Comparison of ENCODE assay signal across 13 cellular contexts in the genomic region with DNA sequence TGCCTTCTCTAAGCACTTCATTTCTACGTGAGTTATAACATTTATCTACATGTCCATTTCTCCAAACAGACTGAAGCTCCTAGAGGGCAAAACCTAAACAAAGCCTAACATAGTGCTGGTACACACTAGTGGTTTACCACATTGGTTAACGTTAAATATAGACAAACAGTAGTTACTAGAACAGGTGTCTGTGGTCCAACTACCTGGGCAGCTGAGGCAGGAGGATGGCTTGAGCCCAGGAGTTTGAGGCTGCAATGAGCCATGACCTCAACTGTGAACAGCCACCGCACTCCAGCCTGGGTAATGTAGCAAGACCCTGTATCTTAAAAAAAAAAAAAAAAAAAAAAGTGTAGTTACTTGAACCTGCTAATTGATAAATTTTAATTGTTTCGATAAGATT. TPM values are rescaled to one million over a fixed set of nuclear protein-coding genes. Genes with fewer than 3 reads are reported as not detected.
A peak's percentile ranks its signal among the peaks of the same experiment; 100 is the strongest.
DNase-seq lines count a peak whose midpoint lies in the region; ATAC-seq, FAIRE-seq and TF ChIP-seq lines count a peak whose summit lies in the region.
"Had no signal": no experiment of that assay in that cellular context is flagged by ENCODE, and none has a peak within 500 bp of the region (broad histone marks: within the 10 kb centered on the region; RNA-seq: fewer than 3 reads in every experiment).

No MANE protein-coding gene starts in this region.

- no peak overlapping the region for H3K4me2 ChIP-seq in DND-41 (ENCODE audit: insufficient read depth, low read length)

- H3K36me3 ChIP-seq in DND-41 (ENCODE audit: insufficient read depth, low read length), result no peaks in the 10 kb centered on the region
- no peaks in the 10 kb centered on the region for H3K36me3 ChIP-seq in SJSA1
- no peaks in the 10 kb centered on the region for H3K36me3 ChIP-seq in ovary
- H3K36me3 ChIP-seq: prostate gland had no signal

- H3K9me3 ChIP-seq in DND-41 (ENCODE audit: insufficient read depth, low read length, severe bottlenecking) (no peaks in the 10 kb centered on the region), SJSA1 (replicated peaks) (no peaks in the 10 kb centered on the region), ovary (no peaks in the 10 kb centered on the region)
- H3K9me3 ChIP-seq: prostate gland had no signal

- no peaks in the 10 kb centered on the region for H4K20me1 ChIP-seq in DND-41 (ENCODE audit: insufficient read depth, low read length)

- no peak for TF ChIP-seq POLR2A in ovary (IDR thresholded peaks at IDR 0.05)

- H3K79me2 ChIP-seq in DND-41 (ENCODE audit: insufficient read depth, low read length), result no peaks in the 10 kb centered on the region

- H3K27me3 ChIP-seq in DND-41 (ENCODE audit: insufficient read depth, low read length, poor library complexity), result no peaks in the 10 kb centered on the region
- H3K27me3 ChIP-seq in SJSA1 (replicated peaks), result no peaks in the 10 kb centered on the region
- H3K27me3 ChIP-seq in ovary, result no peaks in the 10 kb centered on the region
- H3K27me3 ChIP-seq: cardiac muscle cell had no signal

- intact Hi-C loops in ovary (cut with DNase I), result no loop called here

- no peak overlapping the region for H2AFZ ChIP-seq in DND-41 (ENCODE audit: low read depth, low read length)

- WGBS in ovary, 3 donors, result 84 to 90% (median 88%) methylated on average over 4 of the region's 4 CpGs

- no peak for TF ChIP-seq EP300 in ovary (IDR thresholded peaks at IDR 0.05)

- H3K4me3 ChIP-seq in DND-41 (ENCODE audit: low read depth in 1 of 2, low read length in 2 of 2), result no peak overlapping the region
- H3K4me3 ChIP-seq in SJSA1, result no peak overlapping the region
- H3K4me3 ChIP-seq in ovary, result no peak overlapping the region
- H3K4me3 ChIP-seq: cardiac muscle cell, prostate gland had no signal

- no peak for FAIRE-seq in HTR-8/SVneo (lab: Jason Lieb, UNC)
- FAIRE-seq: kidney had no signal

- H3K9ac ChIP-seq in DND-41 (ENCODE audit: low read depth, low read length), result no peak overlapping the region

- TF ChIP-seq CTCF in DND-41 (IDR thresholded peaks at IDR 0.05; ENCODE audit: borderline replicate concordance, extremely low read depth, low read length, poor library complexity, severe bottlenecking), result no peak
- TF ChIP-seq CTCF in ovary (IDR thresholded peaks at IDR 0.05), result no peak

- H3K4me1 ChIP-seq in DND-41 (ENCODE audit: insufficient read depth, low read length) (no peaks in the 10 kb centered on the region), SJSA1 (replicated peaks) (peaks cover 27% of the 10 kb centered on the region), ovary (ENCODE audit: insufficient read depth) (peaks cover 10% of the 10 kb centered on the region)

- DNase-seq in DND-41 (no peak), SJSA1 (ENCODE audit: low read depth in 1 of 2, low spot score in 2 of 2) (no peak), NOMO-1 (lab: John Stamatoyannopoulos, UW; ENCODE audit: unreplicated experiment in 2 of 2) (no peak), NK-92 (lab: John Stamatoyannopoulos, UW; ENCODE audit: unreplicated experiment) (no peak), ovary (no peak), HTR-8/SVneo (ENCODE audit: insufficient read length, low spot score) (no peak)
- DNase-seq: Karpas-422, kidney, NCI-H1930 had no signal

- ATAC-seq in DND-41 (ENCODE audit: insufficient read depth, low read depth), result peak; percentile 17; the same call in 1 of the 3 replicates
- ATAC-seq in GM19452 (IDR thresholded peaks at IDR 0.05; ENCODE audit: unreplicated experiment), result peak; percentile 74
- ATAC-seq in HG03095 (IDR thresholded peaks at IDR 0.05; ENCODE audit: unreplicated experiment), result peak; percentile 48

- H3K27ac ChIP-seq in DND-41 (ENCODE audit: low read length), result no peak overlapping the region
- H3K27ac ChIP-seq in SJSA1, result peak overlapping the region; percentile 51; the same call in 1 of the 2 replicates
- H3K27ac ChIP-seq in ovary, result no peak overlapping the region
- H3K27ac ChIP-seq: cardiac muscle cell, prostate gland had no signal

RNA-seq across cellular contexts. Expression of gene PTPRK, which starts 26.5 kb away (rescaled TPM):
- 24.5 and 31.9 TPM in 2 replicates for total RNA-seq in SJSA1 (2014; rRNA removed; shearing (Covaris generic))
- total RNA-seq in ovary, result 10 to 100 TPM; 39.9 to 50.7 (median 45.7) TPM
- polyA plus RNA-seq in ovary, result 10 to 100 TPM; 24.0 to 31.1 TPM

Comparison
In these comparisons a context has a peak if more than half of its experiments do, and no peak if none do; other contexts are left out.
1. ATAC-seq: peak in every context shown above with its lines; median percentile 74 in GM19452; 48 in HG03095; 17 in DND-41.